23 cellular contexts compared by ENCODE assay signal in the genomic region with DNA sequence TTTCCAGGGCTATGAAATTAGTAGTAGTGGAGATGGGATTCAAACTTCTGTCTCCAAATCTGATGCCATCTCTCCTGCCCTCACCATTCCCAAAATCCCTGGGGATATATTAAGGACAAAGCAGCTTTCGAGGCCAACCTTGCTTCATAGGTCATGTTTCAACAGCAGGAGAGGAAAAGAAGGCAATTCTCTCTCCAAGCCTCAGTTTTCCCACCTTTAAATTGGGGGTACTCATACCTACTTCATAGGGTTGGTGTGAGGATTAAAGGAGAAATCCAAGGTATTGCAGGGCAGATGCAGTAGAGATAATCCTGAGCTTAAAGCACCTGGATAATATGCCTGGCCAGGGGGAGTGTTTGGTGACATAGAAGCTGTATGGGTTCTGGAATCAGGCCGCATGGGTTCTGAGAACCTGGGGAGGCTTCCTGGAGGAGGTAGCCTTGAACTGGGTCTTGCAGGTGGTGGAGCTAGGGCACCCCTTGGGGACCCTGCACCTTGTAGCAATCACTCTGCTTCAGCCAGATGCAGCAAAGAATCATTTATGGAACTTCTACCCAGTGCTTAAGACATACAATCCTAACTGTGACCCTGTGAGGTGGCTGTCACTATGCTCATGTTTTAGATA.
"Had no signal": no experiment of that assay in that cellular context is flagged by ENCODE, and none has a peak within 500 bp of the region (broad histone marks: within the 10 kb centered on the region; RNA-seq: fewer than 3 reads in every experiment).

No MANE protein-coding gene starts in this region.

- H3K4me2 ChIP-seq: neural progenitor cell had no signal

- H3K4me3 Mint-ChIP-seq: immature natural killer cell; memory B cell; naive thymus-derived CD4-positive, alpha-beta T cell; nephron; neural progenitor cell; stimulated activated naive B cell treated with anti-CD40 and anti-IgM and Interleukin-4, amounts not matched to agents 10 μg/mL and 1 μg/mL and 100 μg/mL, for 72 hours had no signal

- H3K4me3 ChIP-seq: dorsolateral prefrontal cortex, lung, neural progenitor cell, psoas muscle, stomach, thyroid gland had no signal

- H3K9me3 ChIP-seq: psoas muscle, stomach, thyroid gland had no signal

- DNase-seq: cerebellar nuclear complex; effector CD4-positive, alpha-beta T cell; hypothalamus; immature natural killer cell; islet precursor cell; midbrain; naive thymus-derived CD4-positive, alpha-beta T cell; nucleus accumbens; psoas muscle; right cardiac atrium; small intestine; stimulated activated CD4-positive, alpha-beta T cell treated with anti-CD3 and anti-CD28 coated beads, Interleukin-15, amount 100 ng/mL, for 24 hours; stimulated activated CD4-positive, alpha-beta T cell treated with anti-CD3 and anti-CD28 coated beads, Interleukin-2, amount 100 ng/mL, for 48 hours; stimulated activated naive B cell treated with anti-CD40 and anti-IgM and Interleukin-4, amounts not matched to agents 10 μg/mL and 1 μg/mL and 100 μg/mL, for 72 hours; stomach; trophoblast cell had no signal

- H3K4me1 Mint-ChIP-seq: immature natural killer cell, memory B cell, nephron had no signal

- FAIRE-seq: frontal cortex, small intestine had no signal

- ATAC-seq: naive thymus-derived CD4-positive, alpha-beta T cell; psoas muscle; right cardiac atrium; stimulated activated naive B cell treated with anti-CD40 and anti-IgM and Interleukin-4, amounts not matched to agents 10 μg/mL and 1 μg/mL and 100 μg/mL, for 72 hours had no signal

- H3K9me3 Mint-ChIP-seq: immature natural killer cell; memory B cell; naive thymus-derived CD4-positive, alpha-beta T cell; nephron; neural progenitor cell; stimulated activated naive B cell treated with anti-CD40 and anti-IgM and Interleukin-4, amounts not matched to agents 10 μg/mL and 1 μg/mL and 100 μg/mL, for 72 hours had no signal

- H3K27ac ChIP-seq: dorsolateral prefrontal cortex, neural progenitor cell, psoas muscle, stomach, thyroid gland had no signal

- H3K36me3 Mint-ChIP-seq: immature natural killer cell; memory B cell; naive thymus-derived CD4-positive, alpha-beta T cell; neural progenitor cell; stimulated activated naive B cell treated with anti-CD40 and anti-IgM and Interleukin-4, amounts not matched to agents 10 μg/mL and 1 μg/mL and 100 μg/mL, for 72 hours had no signal

- H2AFZ ChIP-seq: neural progenitor cell had no signal

- H3K27me3 ChIP-seq: dorsolateral prefrontal cortex, neural progenitor cell, stomach, thyroid gland had no signal

- H3K27ac Mint-ChIP-seq: immature natural killer cell; memory B cell; naive thymus-derived CD4-positive, alpha-beta T cell; nephron; stimulated activated naive B cell treated with anti-CD40 and anti-IgM and Interleukin-4, amounts not matched to agents 10 μg/mL and 1 μg/mL and 100 μg/mL, for 72 hours had no signal

- H3K4me1 ChIP-seq: psoas muscle had no signal

- H3K36me3 ChIP-seq: neural progenitor cell, stomach, thyroid gland had no signal

- H3K9ac ChIP-seq: neural progenitor cell had no signal
